ENCODE assay signal across 28 cellular contexts in the genomic region with DNA sequence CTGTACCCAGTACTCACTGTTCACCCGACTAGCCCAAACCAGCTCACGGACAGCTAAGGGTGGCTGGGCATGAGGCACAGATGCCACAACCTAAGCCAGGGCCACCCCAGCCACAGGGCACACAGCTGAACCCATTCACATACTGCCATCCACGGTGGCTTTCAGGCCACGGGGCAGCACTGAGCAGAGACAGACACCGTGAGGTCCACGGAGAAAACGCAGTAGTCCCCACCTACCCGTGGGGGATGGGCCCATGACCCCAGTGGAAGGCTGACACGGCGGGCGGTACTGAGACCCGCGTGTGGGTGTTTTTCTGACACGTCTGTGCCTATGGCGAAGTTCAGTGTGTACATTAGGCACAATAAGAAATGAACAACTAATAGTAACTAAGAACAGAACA.
"Had no signal": no experiment of that assay in that cellular context is flagged by ENCODE, and none has a peak within 500 bp of the region (broad histone marks: within the 10 kb centered on the region; RNA-seq: fewer than 3 reads in every experiment).

No MANE protein-coding gene starts in this region.

- H3K4me1 ChIP-seq: stomach, suprapubic skin, testis, thyroid gland, tibial artery, tibial nerve, transverse colon, upper lobe of left lung, upper lobe of right lung, uterus, vagina had no signal

- ATAC-seq: stimulated activated effector memory CD8-positive, alpha-beta T cell treated with anti-CD3 and anti-CD28 coated beads, Interleukin-12 subunit alpha, Interleukin-12 subunit beta, amount 100 ng/mL, for 72 hours; stimulated activated memory B cell treated with anti-CD40 and anti-IgM and Interleukin-4, amounts not matched to agents 10 μg/mL and 1 μg/mL and 100 μg/mL, for 72 hours; stimulated activated naive B cell treated with anti-CD40 and anti-IgM and Interleukin-4, amounts not matched to agents 10 μg/mL and 1 μg/mL and 100 μg/mL, for 72 hours; stimulated activated naive CD8-positive, alpha-beta T cell treated with anti-CD3 and anti-CD28 coated beads, Interleukin-15, amount 100 ng/mL, for 72 hours; stimulated activated naive CD8-positive, alpha-beta T cell treated with anti-CD3 and anti-CD28 coated beads, Interleukin-15, Interleukin-2, amounts not matched to agents 100 U/mL and 50 U/mL, for 24 hours; upper lobe of right lung had no signal

- H3K9me3 Mint-ChIP-seq: stimulated activated effector memory CD8-positive, alpha-beta T cell treated with anti-CD3 and anti-CD28 coated beads, Interleukin-12 subunit alpha, Interleukin-12 subunit beta, amount 100 ng/mL, for 72 hours; stimulated activated memory B cell treated with anti-CD40 and anti-IgM and Interleukin-4, amounts not matched to agents 10 μg/mL and 1 μg/mL and 100 μg/mL, for 72 hours; stimulated activated naive B cell treated with anti-CD40 and anti-IgM and Interleukin-4, amounts not matched to agents 10 μg/mL and 1 μg/mL and 100 μg/mL, for 72 hours; stimulated activated naive CD8-positive, alpha-beta T cell treated with anti-CD3 and anti-CD28 coated beads, Interleukin-15, amount 100 ng/mL, for 72 hours; stimulated activated naive CD8-positive, alpha-beta T cell treated with anti-CD3 and anti-CD28 coated beads, Interleukin-15, Interleukin-2, amounts not matched to agents 100 ng/mL and 50 ng/mL, for 24 hours; type B pancreatic cell had no signal

- H3K4me3 Mint-ChIP-seq: stimulated activated effector memory CD8-positive, alpha-beta T cell treated with anti-CD3 and anti-CD28 coated beads, Interleukin-12 subunit alpha, Interleukin-12 subunit beta, amount 100 ng/mL, for 72 hours; stimulated activated memory B cell treated with anti-CD40 and anti-IgM and Interleukin-4, amounts not matched to agents 10 μg/mL and 1 μg/mL and 100 μg/mL, for 72 hours; stimulated activated naive B cell treated with anti-CD40 and anti-IgM and Interleukin-4, amounts not matched to agents 10 μg/mL and 1 μg/mL and 100 μg/mL, for 72 hours; stimulated activated naive CD8-positive, alpha-beta T cell treated with anti-CD3 and anti-CD28 coated beads, Interleukin-15, amount 100 ng/mL, for 72 hours; stimulated activated naive CD8-positive, alpha-beta T cell treated with anti-CD3 and anti-CD28 coated beads, Interleukin-15, Interleukin-2, amounts not matched to agents 100 ng/mL and 50 ng/mL, for 24 hours; type B pancreatic cell had no signal

- H3K4me1 Mint-ChIP-seq: stimulated activated effector memory CD8-positive, alpha-beta T cell treated with anti-CD3 and anti-CD28 coated beads, Interleukin-12 subunit alpha, Interleukin-12 subunit beta, amount 100 ng/mL, for 72 hours; stimulated activated memory B cell treated with anti-CD40 and anti-IgM and Interleukin-4, amounts not matched to agents 10 μg/mL and 1 μg/mL and 100 μg/mL, for 72 hours; stimulated activated naive CD8-positive, alpha-beta T cell treated with anti-CD3 and anti-CD28 coated beads, Interleukin-15, amount 100 ng/mL, for 72 hours had no signal

- H3K4me3 ChIP-seq: stomach, suprapubic skin, testis, thoracic aorta, thyroid gland, tibial artery, tibial nerve, transverse colon, upper lobe of left lung, upper lobe of right lung, uterus, vagina had no signal

- DNase-seq: stimulated activated CD4-positive, alpha-beta T cell treated with anti-CD3 and anti-CD28 coated beads, Interleukin-2, amount 100 ng/mL, for 48 hours; stimulated activated CD4-positive, alpha-beta T cell treated with anti-CD3 and anti-CD28 coated beads, Interleukin-4, amount 100 ng/mL, for 1 hour; stimulated activated CD4-positive, alpha-beta T cell treated with anti-CD3 and anti-CD28 coated beads, Interleukin-4, amount 100 ng/mL, for 24 hours; stimulated activated CD4-positive, alpha-beta T cell treated with anti-CD3 and anti-CD28 coated beads, Interleukin-4, amount 100 ng/mL, for 4 hours; stimulated activated CD8-positive, alpha-beta memory T cell treated with anti-CD3 and anti-CD28 coated beads, Interleukin-4, amount 100 ng/mL, for 48 hours; stimulated activated naive B cell treated with anti-CD40 and anti-IgM and Interleukin-4, amounts not matched to agents 10 μg/mL and 1 μg/mL and 100 μg/mL, for 72 hours; stimulated activated naive CD4-positive, alpha-beta T cell; stimulated activated naive CD4-positive, alpha-beta T cell treated with Interleukin-2 at 50 U/mL for 16 hours; stimulated activated naive CD8-positive, alpha-beta T cell treated with anti-CD3 and anti-CD28 coated beads, Interleukin-15, amount 100 ng/mL, for 72 hours; stimulated activated naive CD8-positive, alpha-beta T cell treated with anti-CD3 and anti-CD28 coated beads, Interleukin-15, Interleukin-2, amounts not matched to agents 100 U/mL and 50 U/mL, for 24 hours; stomach; substantia nigra; testis; thyroid gland; tibial artery; transverse colon; trophoblast cell; upper lobe of right lung; uterus had no signal

- H3K27ac ChIP-seq: stomach, suprapubic skin, testis, thoracic aorta, thyroid gland, tibial artery, tibial nerve, transverse colon, upper lobe of left lung, upper lobe of right lung, uterus, vagina had no signal

- H3K9me3 ChIP-seq: stomach, suprapubic skin, testis, thoracic aorta, thyroid gland, tibial artery, tibial nerve, transverse colon, upper lobe of left lung, upper lobe of right lung, uterus, vagina had no signal

- H3K36me3 Mint-ChIP-seq: type B pancreatic cell had no signal

- H3K27me3 ChIP-seq: stomach, suprapubic skin, testis, thyroid gland, tibial artery, tibial nerve, transverse colon, upper lobe of left lung, upper lobe of right lung, uterus, vagina had no signal

- H3K27ac Mint-ChIP-seq: stimulated activated effector memory CD8-positive, alpha-beta T cell treated with anti-CD3 and anti-CD28 coated beads, Interleukin-12 subunit alpha, Interleukin-12 subunit beta, amount 100 ng/mL, for 72 hours; stimulated activated memory B cell treated with anti-CD40 and anti-IgM and Interleukin-4, amounts not matched to agents 10 μg/mL and 1 μg/mL and 100 μg/mL, for 72 hours; stimulated activated naive B cell treated with anti-CD40 and anti-IgM and Interleukin-4, amounts not matched to agents 10 μg/mL and 1 μg/mL and 100 μg/mL, for 72 hours; stimulated activated naive CD8-positive, alpha-beta T cell treated with anti-CD3 and anti-CD28 coated beads, Interleukin-15, amount 100 ng/mL, for 72 hours; stimulated activated naive CD8-positive, alpha-beta T cell treated with anti-CD3 and anti-CD28 coated beads, Interleukin-15, Interleukin-2, amounts not matched to agents 100 ng/mL and 50 ng/mL, for 24 hours; type B pancreatic cell had no signal

- H3K36me3 ChIP-seq: uterus had no signal

- H3K27me3 Mint-ChIP-seq: stimulated activated memory B cell treated with anti-CD40 and anti-IgM and Interleukin-4, amounts not matched to agents 10 μg/mL and 1 μg/mL and 100 μg/mL, for 72 hours; stimulated activated naive B cell treated with anti-CD40 and anti-IgM and Interleukin-4, amounts not matched to agents 10 μg/mL and 1 μg/mL and 100 μg/mL, for 72 hours; stimulated activated naive CD8-positive, alpha-beta T cell treated with anti-CD3 and anti-CD28 coated beads, Interleukin-15, amount 100 ng/mL, for 72 hours; stimulated activated naive CD8-positive, alpha-beta T cell treated with anti-CD3 and anti-CD28 coated beads, Interleukin-15, Interleukin-2, amounts not matched to agents 100 ng/mL and 50 ng/mL, for 24 hours; type B pancreatic cell had no signal
